18 cellular contexts compared by ENCODE assay signal in the genomic region with DNA sequence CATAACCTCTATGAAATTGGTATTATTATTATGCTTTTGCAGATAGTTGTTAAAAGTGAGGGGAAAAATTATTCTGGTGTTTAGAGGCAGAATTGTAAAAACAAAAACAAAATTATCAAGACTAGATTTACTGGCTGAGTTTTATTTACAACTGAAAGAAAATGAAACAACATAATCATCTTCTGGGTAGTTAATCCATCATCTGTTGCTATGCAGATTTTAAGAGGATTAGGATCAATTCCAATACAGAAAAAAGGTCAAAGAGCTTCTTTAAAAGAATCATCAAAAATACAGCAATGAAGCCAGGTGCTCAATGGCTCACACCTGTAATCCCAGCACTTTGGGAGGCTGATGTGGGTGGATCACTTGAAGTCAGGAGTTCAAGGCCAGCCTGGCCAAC. TPM values are rescaled to one million over a fixed set of nuclear protein-coding genes. Genes with fewer than 3 reads are reported as not detected.
DNase-seq lines count a peak whose midpoint lies in the region; ATAC-seq, FAIRE-seq and TF ChIP-seq lines count a peak whose summit lies in the region.
"Had no signal": no experiment of that assay in that cellular context is flagged by ENCODE, and none has a peak within 500 bp of the region (broad histone marks: within the 10 kb centered on the region; RNA-seq: fewer than 3 reads in every experiment).

No MANE protein-coding gene starts in this region.

- FAIRE-seq in H1 (lab: Jason Lieb, UNC), result no peak
- FAIRE-seq: GM12891, H54 had no signal

- no peak overlapping the region for H2BK120ac ChIP-seq in H1 (replicated peaks; ENCODE audit: low read depth, low read length)

- H3K27me3 ChIP-seq in SK-N-SH (ENCODE audit: insufficient read depth) (no peaks in the 10 kb centered on the region), H1 (replicated peaks in 1 of 4; ENCODE audit: control insufficient read depth in 3 of 4, extremely low read depth in 1 of 4, insufficient read depth in 3 of 4, low read length in 3 of 4) (no peaks in the 10 kb centered on the region)
- H3K27me3 ChIP-seq: BLaER1 had no signal

- H3K4me2 ChIP-seq in SK-N-SH (no peak overlapping the region), H1 (ENCODE audit: insufficient read depth in 1 of 2, low read depth in 2 of 2, low read length in 2 of 2) (no peak overlapping the region)
- H3K4me2 ChIP-seq: BLaER1 had no signal

- CTCF ChIA-PET in SK-N-SH (lab: Yijun Ruan, JAX), result interaction anchor here (0.7 to 7.4 kb wide), 13 partner anchors 7 to 334 kb away, joined by 3 to 157 read pairs (median 15); a partner anchor contains a TSS
- CTCF ChIA-PET in H1 (lab: Charles Lee; ENCODE audit: partially characterized antibody), result interaction anchor here (0.7 to 12.6 kb wide), 19 partner anchors 8 to 335 kb away, joined by 3 to 360 read pairs (median 7); a partner anchor contains a TSS

- no peak for TF ChIP-seq EP300 in SK-N-SH (IDR thresholded peaks at IDR 0.05; ENCODE audit: borderline replicate concordance in 1 of 2, low read depth in 1 of 2, low read length in 1 of 2)
- no peak for TF ChIP-seq EP300 in H1 (IDR thresholded peaks at IDR 0.05; ENCODE audit: borderline replicate concordance in 1 of 2, low read depth in 2 of 2, low read length in 2 of 2)

- no peak overlapping the region for H3K4me3 ChIP-seq in SK-N-SH (ENCODE audit: low read depth in 2 of 2, low read length in 1 of 2)
- H3K4me3 ChIP-seq in H1 (ENCODE audit: extremely low read depth in 1 of 4, insufficient read depth in 2 of 4, low read depth in 3 of 4, low read length in 4 of 4), result no peak overlapping the region
- H3K4me3 ChIP-seq in foreskin fibroblast (ENCODE audit: low read depth in 1 of 2, low read length in 2 of 2), result no peak overlapping the region
- no peak overlapping the region for H3K4me3 ChIP-seq in coronary artery
- H3K4me3 ChIP-seq: BLaER1, GM23248 had no signal

- no peak overlapping the region for H3K27ac ChIP-seq in SK-N-SH (ENCODE audit: low read depth in 2 of 2, low read length in 1 of 2)
- no peak overlapping the region for H3K27ac ChIP-seq in H1 (ENCODE audit: low read depth, low read length)
- H3K27ac ChIP-seq in coronary artery, result no peak overlapping the region
- H3K27ac ChIP-seq: 22Rv1, BLaER1, GM23248 had no signal

- H3K9ac ChIP-seq in SK-N-SH, result no peak overlapping the region
- no peak overlapping the region for H3K9ac ChIP-seq in H1 (replicated peaks in 1 of 4; ENCODE audit: extremely low read depth in 1 of 4, low read depth in 3 of 4, low read length in 3 of 4)
- H3K9ac ChIP-seq: BLaER1, GM23248 had no signal

- H4K8ac ChIP-seq in H1 (ENCODE audit: extremely low read depth, insufficient read depth, low read length), result no peak overlapping the region

- H3K4me1 ChIP-seq in SK-N-SH (ENCODE audit: control insufficient read depth in 1 of 2, insufficient read depth in 2 of 2, low read depth in 1 of 2, low read length in 1 of 2), result peaks cover 0 to 3% of the 10 kb centered on the region in 2 experiments; a peak in 1 of 4 replicates
- peaks cover 0 to 2% (median 2%) of the 10 kb centered on the region in 4 experiments; a peak in 3 of 7 replicates for H3K4me1 ChIP-seq in H1 (replicated peaks in 1 of 4; ENCODE audit: control insufficient read depth in 3 of 4, insufficient read depth in 4 of 4, low read length in 3 of 4)
- H3K4me1 ChIP-seq: BLaER1 had no signal

- no peak overlapping the region for H2AK5ac ChIP-seq in H1 (ENCODE audit: low read depth, low read length)

- H3K23ac ChIP-seq in H1 (ENCODE audit: insufficient read length), result no peak overlapping the region

- H4K20me1 ChIP-seq in SK-N-SH (ENCODE audit: insufficient read depth) (no peaks in the 10 kb centered on the region), H1 (replicated peaks in 1 of 2; ENCODE audit: control insufficient read depth in 1 of 2, insufficient read depth in 2 of 2, low read length in 2 of 2) (peaks cover 0 to 4% of the 10 kb centered on the region in 2 experiments)
- H4K20me1 ChIP-seq: BLaER1 had no signal

- H3K4ac ChIP-seq in H1 (replicated peaks; ENCODE audit: insufficient read length, low read depth, low read length), result no peak overlapping the region

- H2BK12ac ChIP-seq in H1 (ENCODE audit: low read depth, low read length), result no peak overlapping the region

- TF ChIP-seq RAD21 in SK-N-SH (IDR thresholded peaks at IDR 0.05; ENCODE audit: low read length) (no peak), H1 (IDR thresholded peaks at IDR 0.05 in 1 of 2, conservative IDR thresholded peaks at IDR 0.05 in 1 of 2; ENCODE audit: low read depth in 2 of 2, low read length in 2 of 2) (no peak)

- TF ChIP-seq POLR2A in H1 (IDR thresholded peaks at IDR 0.05; ENCODE audit: control extremely low read depth in 1 of 2, low read depth in 2 of 2, low read length in 2 of 2), result no peak

- in situ Hi-C loops in SK-MEL-5 (cut with HindIII; ENCODE audit: low pct_unique_long_range_greater_than_20kb, low sequenced_read_pairs), result no loop called here

- no peak for ATAC-seq in SK-N-SH treated with all-trans-retinoic acid at 6 μM for 48 hours

- H2BK5ac ChIP-seq in H1 (ENCODE audit: low read depth, low read length), result no peak overlapping the region

- DNase-seq in SK-N-SH (no peak), SK-MEL-5 (ENCODE audit: low read depth, low spot score) (peak; percentile 32), H1 (ENCODE audit: low read depth in 1 of 2, low spot score in 2 of 2) (no peak), foreskin fibroblast (no peak), iPS-NIHi11 (ENCODE audit: low spot score) (no peak), coronary artery (ENCODE audit: low spot score) (no peak)
- DNase-seq: CD4-positive, alpha-beta memory T cell; DMS79 treated with DMSO at 0.1 percent for 48 hours had no signal

- H3K56ac ChIP-seq in H1 (replicated peaks; ENCODE audit: insufficient read length, low read depth, low read length), result no peak overlapping the region

- peaks cover 3% of the 10 kb centered on the region; the same call in 1 of the 2 replicates for H3K79me1 ChIP-seq in H1 (ENCODE audit: low read depth, low read length)

- H2BK20ac ChIP-seq in H1 (ENCODE audit: low read length), result no peak overlapping the region

- H2AFZ ChIP-seq in SK-N-SH (ENCODE audit: low read depth), result no peak overlapping the region
- H2AFZ ChIP-seq in H1 (ENCODE audit: low read length), result no peak overlapping the region

- H3K23me2 ChIP-seq in H1 (ENCODE audit: low read depth, low read length), result no peaks in the 10 kb centered on the region

- H3K79me2 ChIP-seq in SK-N-SH (ENCODE audit: insufficient read depth) (no peaks in the 10 kb centered on the region), H1 (ENCODE audit: control insufficient read depth in 1 of 2, insufficient read depth in 2 of 2, low read length in 2 of 2) (no peaks in the 10 kb centered on the region)

- no peak overlapping the region for H3K14ac ChIP-seq in H1 (ENCODE audit: insufficient read length)

- no peak overlapping the region for H3K18ac ChIP-seq in H1 (ENCODE audit: extremely low read depth, low read length)

- TF ChIP-seq CTCF in SK-N-SH (IDR thresholded peaks at IDR 0.05), result no peak
- no peak for TF ChIP-seq CTCF in H1 (IDR thresholded peaks at IDR 0.05; ENCODE audit: control extremely low read depth in 1 of 3, insufficient read depth in 1 of 3, low read depth in 1 of 3, low read length in 3 of 3)
- TF ChIP-seq CTCF in foreskin fibroblast (IDR thresholded peaks at IDR 0.05; ENCODE audit: low read depth, low read length), result no peak
- no peak for TF ChIP-seq CTCF in coronary artery (IDR thresholded peaks at IDR 0.05)

- no peak overlapping the region for H4K5ac ChIP-seq in H1 (ENCODE audit: insufficient read length, low read depth, low read length)

- POLR2A ChIA-PET in SK-N-SH (lab: Yijun Ruan, JAX), result no interaction called here
- POLR2A ChIA-PET in H1 (lab: Charles Lee; ENCODE audit: partially characterized antibody), result interaction anchor here (0.7 to 1.4 kb wide), 2 partner anchors 8 to 10 kb away, joined by 3 to 4 read pairs; a partner anchor contains a TSS

- H3K9me2 ChIP-seq in SK-N-SH, result no peaks in the 10 kb centered on the region

- H3K9me3 ChIP-seq in SK-N-SH (no peaks in the 10 kb centered on the region), H1 (ENCODE audit: insufficient read depth in 2 of 2, low read depth in 1 of 2, low read length in 1 of 2) (no peaks in the 10 kb centered on the region)
- H3K9me3 ChIP-seq: BLaER1 had no signal

- no peaks in the 10 kb centered on the region for H3F3A ChIP-seq in SK-N-SH (replicated peaks; ENCODE audit: insufficient read depth)

- H3K36me3 ChIP-seq in SK-N-SH (replicated peaks in 1 of 2; ENCODE audit: control insufficient read depth in 1 of 2, insufficient read depth in 2 of 2, low read length in 1 of 2), result no peaks in the 10 kb centered on the region
- H3K36me3 ChIP-seq in H1 (ENCODE audit: control insufficient read depth in 2 of 4, insufficient read depth in 4 of 4, low read length in 3 of 4), result no peaks in the 10 kb centered on the region
- H3K36me3 ChIP-seq: BLaER1 had no signal

- no peak overlapping the region for H4K91ac ChIP-seq in H1 (replicated peaks; ENCODE audit: insufficient read length, low read length)

- no peak overlapping the region for H2BK15ac ChIP-seq in H1 (ENCODE audit: low read length)

RNA-seq across cellular contexts. Expression of a gene that starts 8.3 kb away (rescaled TPM):
- polyA plus RNA-seq in SK-N-SH (2012; rRNA removed), result not detected in 2 replicates
- 0.04 and 0.05 TPM in 2 replicates for polyA plus RNA-seq in SK-N-SH (2012; cell fraction: cytosol; rRNA removed)
- not detected in 2 replicates for polyA plus RNA-seq in SK-N-SH (2012; cell fraction: nucleus; rRNA removed)
- total RNA-seq in SK-MEL-5 (2014; rRNA removed; shearing (Covaris generic)), result not detected in 2 replicates
- polyA plus RNA-seq in SK-MEL-5 (2015; cell fraction: cytosol; rRNA removed), result not detected in 2 replicates
- polyA plus RNA-seq in SK-MEL-5 (2015; cell fraction: nucleus; rRNA removed), result not detected in 2 replicates
- total RNA-seq in H1 (2021; fragmentation: NEBNext Ultra II Directional; extraction: Animal tissue kit (Norgen Biotek cat#: 25700)), result 6.9 and 7.5 TPM in 2 replicates
- polyA plus RNA-seq in H1 (2011; rRNA removed), result 8.5 and 9.5 TPM in 2 replicates
- 8.6 TPM for polyA plus RNA-seq in H1 (2011; cell fraction: cytosol; rRNA removed)
- polyA plus RNA-seq in H1 (2011; cell fraction: nucleus; rRNA removed), result 14.3 TPM
- 8.0 to 8.9 TPM (median 8.3 TPM) in 4 replicates for polyA plus RNA-seq in H1 (2012, experiment 1 of 2)
- polyA plus RNA-seq in H1 (2012, experiment 2 of 2), result 8.8 TPM
- 5.5 TPM for polyA plus RNA-seq in H1 (2013, experiment 1 of 2)
- polyA plus RNA-seq in H1 (2013, experiment 2 of 2), result 7.7 TPM
- 2.3 and 3.5 TPM in 2 replicates for polyA minus RNA-seq in H1 (2011; rRNA and poly(A)+ RNA removed)
- polyA minus RNA-seq in H1 (2011; cell fraction: cytosol; rRNA and poly(A)+ RNA removed), result 2.3 TPM
- polyA minus RNA-seq in H1 (2011; cell fraction: nucleus; rRNA and poly(A)+ RNA removed), result 7.8 TPM
- total RNA-seq: A673, G401, GM23248 had no signal
- polyA plus RNA-seq: AG04450, CD14-positive monocyte, GM23248 had no signal

RNA-seq across cellular contexts. Expression of a gene that starts 9.2 kb away (rescaled TPM):
- polyA plus RNA-seq in SK-N-SH (2012; rRNA removed), result 0.10 TPM in 1 of 2 replicates, not detected in the other
- 0.08 TPM in 1 of 2 replicates, not detected in the other for polyA plus RNA-seq in SK-N-SH (2012; cell fraction: cytosol; rRNA removed)
- polyA plus RNA-seq in SK-N-SH (2012; cell fraction: nucleus; rRNA removed), result 0.12 TPM in 1 of 2 replicates, not detected in the other
- not detected in 2 replicates for total RNA-seq in SK-MEL-5 (2014; rRNA removed; shearing (Covaris generic))
- not detected in 2 replicates for polyA plus RNA-seq in SK-MEL-5 (2015; cell fraction: cytosol; rRNA removed)
- not detected in 2 replicates for polyA plus RNA-seq in SK-MEL-5 (2015; cell fraction: nucleus; rRNA removed)
- 0.88 TPM in 1 of 2 replicates, not detected in the other for total RNA-seq in H1 (2021; fragmentation: NEBNext Ultra II Directional; extraction: Animal tissue kit (Norgen Biotek cat#: 25700))
- 0.71 and 0.83 TPM in 2 replicates for polyA plus RNA-seq in H1 (2011; rRNA removed)
- 0.59 TPM for polyA plus RNA-seq in H1 (2011; cell fraction: cytosol; rRNA removed)
- polyA plus RNA-seq in H1 (2011; cell fraction: nucleus; rRNA removed), result 0.50 TPM
- 0.37 TPM in 1 of 4 replicates, not detected in the others for polyA plus RNA-seq in H1 (2012, experiment 1 of 2)
- polyA plus RNA-seq in H1 (2012, experiment 2 of 2), result 0.51 TPM
- 0.32 TPM for polyA plus RNA-seq in H1 (2013, experiment 1 of 2)
- polyA plus RNA-seq in H1 (2013, experiment 2 of 2), result 0.07 TPM
- not detected in 2 replicates for polyA minus RNA-seq in H1 (2011; rRNA and poly(A)+ RNA removed)
- not detected for polyA minus RNA-seq in H1 (2011; cell fraction: cytosol; rRNA and poly(A)+ RNA removed)
- not detected for polyA minus RNA-seq in H1 (2011; cell fraction: nucleus; rRNA and poly(A)+ RNA removed)
- total RNA-seq: A673; CD4-positive, alpha-beta memory T cell; G401; GM23248 had no signal
- polyA plus RNA-seq: CD14-positive monocyte; CD4-positive, alpha-beta memory T cell; GM23248 had no signal

RNA-seq across cellular contexts. Expression of a gene that starts 39.3 kb away (rescaled TPM):
- not detected in 2 replicates for polyA plus RNA-seq in SK-N-SH (2012; rRNA removed)
- not detected in 2 replicates for polyA plus RNA-seq in SK-N-SH (2012; cell fraction: cytosol; rRNA removed)
- 0.05 TPM in 1 of 2 replicates, not detected in the other for polyA plus RNA-seq in SK-N-SH (2012; cell fraction: nucleus; rRNA removed)
- not detected in 2 replicates for total RNA-seq in SK-MEL-5 (2014; rRNA removed; shearing (Covaris generic))
- polyA plus RNA-seq in SK-MEL-5 (2015; cell fraction: cytosol; rRNA removed), result not detected in 2 replicates
- polyA plus RNA-seq in SK-MEL-5 (2015; cell fraction: nucleus; rRNA removed), result not detected in 2 replicates
- total RNA-seq in H1 (2021; fragmentation: NEBNext Ultra II Directional; extraction: Animal tissue kit (Norgen Biotek cat#: 25700)), result not detected in 2 replicates
- polyA plus RNA-seq in H1 (2011; rRNA removed), result 0.05 and 0.11 TPM in 2 replicates
- not detected for polyA plus RNA-seq in H1 (2011; cell fraction: cytosol; rRNA removed)
- polyA plus RNA-seq in H1 (2011; cell fraction: nucleus; rRNA removed), result not detected
- 0.12 TPM in 1 of 4 replicates, not detected in the others for polyA plus RNA-seq in H1 (2012, experiment 1 of 2)
- not detected for polyA plus RNA-seq in H1 (2012, experiment 2 of 2)
- 0.06 TPM for polyA plus RNA-seq in H1 (2013, experiment 1 of 2)
- 0.04 TPM for polyA plus RNA-seq in H1 (2013, experiment 2 of 2)
- 0.38 TPM in 1 of 2 replicates, not detected in the other for polyA minus RNA-seq in H1 (2011; rRNA and poly(A)+ RNA removed)
- polyA minus RNA-seq in H1 (2011; cell fraction: cytosol; rRNA and poly(A)+ RNA removed), result not detected
- not detected for polyA minus RNA-seq in H1 (2011; cell fraction: nucleus; rRNA and poly(A)+ RNA removed)
- total RNA-seq: A673; CD4-positive, alpha-beta memory T cell; G401; GM23248 had no signal
- polyA plus RNA-seq: CD14-positive monocyte; CD4-positive, alpha-beta memory T cell; GM23248 had no signal

RNA-seq across cellular contexts. Expression of a gene that starts 53.6 kb away (rescaled TPM):
- 16.1 and 20.1 TPM in 2 replicates for polyA plus RNA-seq in SK-N-SH (2012; rRNA removed)
- 16.7 and 18.3 TPM in 2 replicates for polyA plus RNA-seq in SK-N-SH (2012; cell fraction: cytosol; rRNA removed)
- 8.4 and 10.6 TPM in 2 replicates for polyA plus RNA-seq in SK-N-SH (2012; cell fraction: nucleus; rRNA removed)
- 21.3 and 22.7 TPM in 2 replicates for total RNA-seq in SK-MEL-5 (2014; rRNA removed; shearing (Covaris generic))
- polyA plus RNA-seq in SK-MEL-5 (2015; cell fraction: cytosol; rRNA removed), result 16.4 and 17.6 TPM in 2 replicates
- 5.3 and 7.9 TPM in 2 replicates for polyA plus RNA-seq in SK-MEL-5 (2015; cell fraction: nucleus; rRNA removed)
- total RNA-seq in H1 (2021; fragmentation: NEBNext Ultra II Directional; extraction: Animal tissue kit (Norgen Biotek cat#: 25700)), result 20.1 and 23.1 TPM in 2 replicates
- 24.5 and 26.7 TPM in 2 replicates for polyA plus RNA-seq in H1 (2011; rRNA removed)
- polyA plus RNA-seq in H1 (2011; cell fraction: cytosol; rRNA removed), result 22.8 TPM
- polyA plus RNA-seq in H1 (2011; cell fraction: nucleus; rRNA removed), result 23.2 TPM
- 14.3 to 19.9 TPM (median 18.7 TPM) in 4 replicates for polyA plus RNA-seq in H1 (2012, experiment 1 of 2)
- 23.9 TPM for polyA plus RNA-seq in H1 (2012, experiment 2 of 2)
- polyA plus RNA-seq in H1 (2013, experiment 1 of 2), result 11.3 TPM
- 11.4 TPM for polyA plus RNA-seq in H1 (2013, experiment 2 of 2)
- polyA minus RNA-seq in H1 (2011; rRNA and poly(A)+ RNA removed), result 31.5 and 38.8 TPM in 2 replicates
- 11.0 TPM for polyA minus RNA-seq in H1 (2011; cell fraction: cytosol; rRNA and poly(A)+ RNA removed)
- 10.8 TPM for polyA minus RNA-seq in H1 (2011; cell fraction: nucleus; rRNA and poly(A)+ RNA removed)
- polyA plus RNA-seq: CD14-positive monocyte had no signal
